In the genomic region with DNA sequence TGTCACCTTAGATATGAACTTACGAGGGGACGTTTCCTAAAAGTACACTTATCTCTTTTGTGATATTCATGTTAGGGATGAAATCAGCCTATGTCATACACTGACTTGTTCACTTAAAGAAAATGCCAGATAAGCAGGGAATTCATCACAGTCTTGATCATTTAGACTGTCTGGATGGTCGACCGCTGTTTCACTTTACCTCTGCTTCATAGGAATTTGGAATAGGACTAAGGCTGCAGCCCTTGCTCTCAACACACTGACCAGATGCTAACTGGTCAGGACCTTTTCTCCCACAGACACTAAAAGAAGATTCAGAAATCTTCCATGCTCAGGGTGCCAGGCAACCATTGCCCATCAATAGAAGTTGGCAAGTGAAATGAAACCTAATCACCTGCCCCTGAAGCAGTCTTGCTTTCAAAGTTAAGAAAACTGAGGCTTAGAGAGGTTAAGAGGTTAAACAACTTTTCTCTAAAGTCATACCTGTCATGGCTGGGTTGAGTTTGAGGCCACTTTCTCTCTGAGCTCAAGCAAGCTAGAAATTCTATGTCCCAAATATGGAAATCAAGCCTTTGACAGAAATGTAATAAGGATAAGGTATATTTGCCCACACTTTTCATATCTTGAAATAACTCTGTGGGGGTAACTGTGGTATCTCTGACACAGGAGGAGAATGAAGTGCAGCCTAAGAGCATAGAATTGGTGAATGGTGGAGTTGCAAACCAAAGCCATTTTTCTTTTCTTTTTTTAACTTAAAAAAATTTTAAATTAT, we compare ENCODE assay signal across 9 cellular contexts.
A peak's percentile ranks its signal among the peaks of the same experiment; 100 is the strongest.
DNase-seq lines count a peak whose midpoint lies in the region; ATAC-seq and TF ChIP-seq lines count a peak whose summit lies in the region.
"Had no signal": no experiment of that assay in that cellular context is flagged by ENCODE, and none has a peak within 500 bp of the region (broad histone marks: within the 10 kb centered on the region; RNA-seq: fewer than 3 reads in every experiment).

No MANE protein-coding gene starts in this region.

- H3K4me1 ChIP-seq in left lung = peaks cover 0 to 28% of the 10 kb centered on the region in 2 donors

- TF ChIP-seq CTCF in left lung (IDR thresholded peaks at IDR 0.05) = no peak

- intact Hi-C loops in left lung (cut with DNase I) = no loop called here

- H3K36me3 ChIP-seq in left lung = no peaks in the 10 kb centered on the region

- H3K9me3 ChIP-seq in left lung = no peaks in the 10 kb centered on the region

- peak overlapping the region; percentile 25 to 53 for H3K27ac ChIP-seq in left lung

- ATAC-seq in GM18502 (IDR thresholded peaks at IDR 0.05; ENCODE audit: poor library complexity, unreplicated experiment) = peak; percentile 45
- ATAC-seq in GM21529 (IDR thresholded peaks at IDR 0.05; ENCODE audit: unreplicated experiment) = peak; percentile 47
- ATAC-seq in HG03442 (IDR thresholded peaks at IDR 0.05; ENCODE audit: unreplicated experiment) = peak; percentile 31
- ATAC-seq in left lung = no peak
- no peak for ATAC-seq in GM21717 (IDR thresholded peaks at IDR 0.05; ENCODE audit: unreplicated experiment)

- H3K27me3 ChIP-seq in left lung = no peaks in the 10 kb centered on the region

- H3K4me3 ChIP-seq in left lung = no peak overlapping the region

- no peak for DNase-seq in left lung
- DNase-seq in pons (ENCODE audit: low spot score) = no peak
- no peak for DNase-seq in NCI-H187 treated with DMSO at 0.1 percent for 48 hours (lab: John Stamatoyannopoulos, UW)
- DNase-seq in NCI-H345 treated with DMSO at 0.1 percent for 48 hours (lab: John Stamatoyannopoulos, UW; ENCODE audit: unreplicated experiment) = no peak
- DNase-seq: activated CD4-positive, CD25-positive, alpha-beta regulatory T cell had no signal

Comparison
In these comparisons a context has a peak if more than half of its experiments do, and no peak if none do; other contexts are left out.
1. ATAC-seq: peak in GM18502 (single experiment), GM21529 (single experiment) and HG03442 (single experiment); none in left lung (single experiment) and GM21717 (single experiment).